ENCODE assay signal across 10 cellular contexts in genomic region chr19:39351537-39352037, GRCh38. TPM values are rescaled to one million over a fixed set of nuclear protein-coding genes. Genes with fewer than 3 reads are reported as not detected.
DNase-seq lines count a peak whose midpoint lies in the region; ATAC-seq, FAIRE-seq and TF ChIP-seq lines count a peak whose summit lies in the region.
"Had no signal": no experiment of that assay in that cellular context is flagged by ENCODE, and none has a peak within 500 bp of the region (broad histone marks: within the 10 kb centered on the region; RNA-seq: fewer than 3 reads in every experiment).

No MANE protein-coding gene starts in this region.

- intact Hi-C loops in K562 (cut with micrococcal nuclease) (no loop called here), thyroid gland (cut with DNase I) (no loop called here)

- peaks cover 6% of the 10 kb centered on the region for H3K9me1 ChIP-seq in K562 (ENCODE audit: control insufficient read depth, insufficient read depth, low read length)

- peaks cover 65% of the 10 kb centered on the region for H3K79me2 ChIP-seq in K562 (ENCODE audit: control insufficient read depth, insufficient read depth, low read length)

- 23% methylated on average over 4 of the region's 4 CpGs for WGBS in K562 (ENCODE audit: insufficient coverage, low coverage, missing lambda C conversion rate)
- 74 to 84% methylated on average over 4 of the region's 4 CpGs for WGBS in thyroid gland, 2 donors

- H3K4me1 ChIP-seq in K562 (replicated peaks in 1 of 2; ENCODE audit: control insufficient read depth in 2 of 2, insufficient read depth in 2 of 2, low read length in 2 of 2) (peaks cover 25 to 65% of the 10 kb centered on the region in 2 experiments), thyroid gland (no peaks in the 10 kb centered on the region)

- H3K4me3 ChIP-seq in K562: no peak overlapping the region
- no peak overlapping the region for H3K4me3 ChIP-seq in thyroid gland (replicated peaks in 1 of 3)

- H3K36me3 ChIP-seq in K562 (ENCODE audit: control insufficient read depth, insufficient read depth, low read length) (peaks cover 86% of the 10 kb centered on the region), thyroid gland (peaks cover 25% of the 10 kb centered on the region in 2 donors)

- in situ Hi-C loops in K562 (cut with MboI): no loop called here

- TF ChIP-seq CTCF in K562 (IDR thresholded peaks at IDR 0.05 in 2 of 3, conservative IDR thresholded peaks at IDR 0.05 in 1 of 3; ENCODE audit: insufficient read depth in 2 of 3, low read depth in 1 of 3, low read length in 3 of 3) (peak in 2 of 3 experiments; percentile 19 to 41; a peak in 2 of 6 replicates), thyroid gland (IDR thresholded peaks at IDR 0.05) (no peak)

- ATAC-seq in HG03108 (IDR thresholded peaks at IDR 0.05; ENCODE audit: unreplicated experiment) (peak; percentile 76), K562 (peak; percentile 72), GM21367 (IDR thresholded peaks at IDR 0.05; ENCODE audit: unreplicated experiment) (no peak)

- BruUV-seq in K562 (replicated peaks; lab: Mats Ljungman, UMichigan): no TSS peak

- CTCF ChIA-PET in K562 (lab: Yijun Ruan, JAX; ENCODE audit: low intra/inter-chr PET ratio): interaction anchor here (1.3 kb wide), 1 partner anchor 59 kb away, joined by 3 read pairs; no protein-coding TSS in a partner anchor

- H4K20me1 ChIP-seq in K562 (replicated peaks; ENCODE audit: control insufficient read depth, insufficient read depth, low read length): peaks cover 29% of the 10 kb centered on the region

- peak; percentile 42 for DNase-seq in DMS 273 (lab: John Stamatoyannopoulos, UW; ENCODE audit: unreplicated experiment)
- no peak for DNase-seq in DMS 273 treated with DMSO at 0.1 percent for 48 hours (lab: John Stamatoyannopoulos, UW)
- peak in 3 of 4 experiments; percentile 38 to 70 (median 57) for DNase-seq in K562 (ENCODE audit: extremely low read depth in 1 of 4, low spot score in 3 of 4)
- DNase-seq in stimulated activated CD4-positive, alpha-beta T cell treated with anti-CD3 and anti-CD28 coated beads, TNF-alpha, amount 100 ng/mL, for 24 hours (ENCODE audit: low read depth in 3 of 3): peak in 2 of 3 experiments; percentile 33 to 46
- no peak for DNase-seq in frontal cortex (ENCODE audit: low spot score in 2 of 2)
- no peak for DNase-seq in thyroid gland

- TF ChIP-seq EP300 in K562 (IDR thresholded peaks at IDR 0.05; ENCODE audit: low read length): no peak

- POLR2A ChIA-PET in K562 (lab: Yijun Ruan, JAX): interaction anchor here (0.8 kb wide), 1 partner anchor 9 kb away, joined by 3 read pairs; no protein-coding TSS in a partner anchor

- H3K27me3 ChIP-seq in K562 (ENCODE audit: control insufficient read depth in 2 of 2, insufficient read depth in 2 of 2, low read length in 2 of 2) (no peaks in the 10 kb centered on the region), thyroid gland (no peaks in the 10 kb centered on the region)

- H3K27ac ChIP-seq in K562 (ENCODE audit: extremely low read depth, low read depth, low read length) (peak overlapping the region; percentile 48), thyroid gland (no peak overlapping the region)
- H3K27ac ChIP-seq: 22Rv1 had no signal

- peak; percentile 46 for FAIRE-seq in K562 (lab: Jason Lieb, UNC)
- no peak for FAIRE-seq in frontal cortex (lab: Jason Lieb, UNC)
- FAIRE-seq: colon had no signal

- H2AFZ ChIP-seq in K562 (ENCODE audit: low read depth, low read length): no peak overlapping the region

- no peak overlapping the region; a peak in 1 of 4 replicates for H3K9ac ChIP-seq in K562 (ENCODE audit: insufficient read depth in 1 of 2, low read depth in 2 of 2, low read length in 2 of 2)

- TF ChIP-seq RAD21 in K562 (CRISPR knock-in tag; conservative IDR thresholded peaks at IDR 0.05 in 1 of 2, IDR thresholded peaks at IDR 0.05 in 1 of 2): peak in 1 of 2 experiments; percentile 54; a peak in 2 of 4 replicates

- peak overlapping the region; percentile 34; the same call in 1 of the 2 replicates for H3K4me2 ChIP-seq in K562 (ENCODE audit: insufficient read depth, low read length)

- H3K9me3 ChIP-seq in K562 (replicated peaks; ENCODE audit: control insufficient read depth, insufficient read depth, low read depth, low read length) (no peaks in the 10 kb centered on the region), thyroid gland (no peaks in the 10 kb centered on the region)

- no peak for TF ChIP-seq POLR2A in K562 (conservative IDR thresholded peaks at IDR 0.05)
- no peak for TF ChIP-seq POLR2A in thyroid gland (IDR thresholded peaks at IDR 0.05)

RNA-seq across cellular contexts. Expression of gene SAMD4B, which starts 9.4 kb away (rescaled TPM):
- total RNA-seq in K562 (2011; cell fraction: chromatin; rRNA removed; ENCODE audit: low replicate concordance): 114 and 163 TPM in 2 replicates
- 74.5 and 86.1 TPM in 2 replicates for total RNA-seq in K562 (2011; cell fraction: nucleolus; rRNA removed)
- total RNA-seq in K562 (2011; cell fraction: nucleoplasm; rRNA removed): 116 and 164 TPM in 2 replicates
- 41.1 and 55.2 TPM in 2 replicates for total RNA-seq in K562 (2014; rRNA removed)
- 17.2 and 19.9 TPM in 2 replicates for total RNA-seq in K562 (2014; rRNA removed; fragmentation: Illumina TruSeq; extraction: Trizol)
- 38.0 and 42.2 TPM in 2 replicates for total RNA-seq in K562 (2015; rRNA removed; fragmentation: Illumina TruSeq; extraction: Trizol)
- 86.3 and 90.5 TPM in 2 replicates for total RNA-seq in K562 (2021)
- polyA plus RNA-seq in K562 (2011; rRNA removed): 20.9 and 54.2 TPM in 2 replicates
- 38.5 and 56.2 TPM in 2 replicates for polyA plus RNA-seq in K562 (2011; cell fraction: cytosol; rRNA removed)
- polyA plus RNA-seq in K562 (2011; cell fraction: nucleus; rRNA removed): 81.0 and 127 TPM in 2 replicates
- 86.0 and 136 TPM in 2 replicates for polyA plus RNA-seq in K562 (2012)
- polyA plus RNA-seq in K562 (2014; fragmentation: Illumina TruSeq; extraction: Trizol): 81.8 and 105 TPM in 2 replicates
- polyA plus RNA-seq in K562 (2014; fragmentation: Nextera tagmentation; extraction: Ambion mirVana): 1 to 10 TPM; 3.4 to 5.9 TPM
- polyA plus RNA-seq in K562 (2014; rRNA removed): 76.4 and 77.0 TPM in 2 replicates
- polyA minus RNA-seq in K562 (2011; rRNA and poly(A)+ RNA removed): 22.5 and 27.0 TPM in 2 replicates
- 59.6 and 84.3 TPM in 2 replicates for polyA minus RNA-seq in K562 (2011; cell fraction: cytosol; rRNA and poly(A)+ RNA removed)
- 23.4 and 27.1 TPM in 2 replicates for polyA minus RNA-seq in K562 (2011; cell fraction: nucleus; rRNA and poly(A)+ RNA removed)
- total RNA-seq in frontal cortex: 13.0 TPM
- total RNA-seq in thyroid gland: 100 to 1,000 TPM in 3 of 4 donors, 10 to 100 TPM in 1; 79.5 to 212 (median 124) TPM

RNA-seq across cellular contexts. Expression of gene GMFG, which starts 15.7 kb away (rescaled TPM):
- 7.6 and 17.2 TPM in 2 replicates for total RNA-seq in K562 (2011; cell fraction: chromatin; rRNA removed; ENCODE audit: low replicate concordance)
- total RNA-seq in K562 (2011; cell fraction: nucleolus; rRNA removed): 11.3 and 11.6 TPM in 2 replicates
- 14.4 and 17.5 TPM in 2 replicates for total RNA-seq in K562 (2011; cell fraction: nucleoplasm; rRNA removed)
- total RNA-seq in K562 (2014; rRNA removed) (37.1 and 48.4 TPM in 2 replicates), K562 (2014; rRNA removed; fragmentation: Illumina TruSeq; extraction: Trizol) (48.5 and 59.1 TPM in 2 replicates), K562 (2015; rRNA removed; fragmentation: Illumina TruSeq; extraction: Trizol) (52.8 and 55.6 TPM in 2 replicates), K562 (2021) (51.8 and 58.6 TPM in 2 replicates), frontal cortex (2.9 TPM), thyroid gland (10 to 100 TPM in 3 of 4 donors, 1 to 10 TPM in 1; 6.3 to 54.7 (median 17.6) TPM)
- polyA plus RNA-seq in K562 (2011; rRNA removed) (91.3 and 101 TPM in 2 replicates), K562 (2014; fragmentation: Illumina TruSeq; extraction: Trizol) (49.0 and 60.2 TPM in 2 replicates), K562 (2014; fragmentation: Nextera tagmentation; extraction: Ambion mirVana) (100 to 1,000 TPM; 133 to 152 TPM), K562 (2014; rRNA removed) (61.3 and 70.7 TPM in 2 replicates)
- polyA plus RNA-seq in K562 (2011; cell fraction: cytosol; rRNA removed): 45.0 and 75.1 TPM in 2 replicates
- 35.8 and 51.3 TPM in 2 replicates for polyA plus RNA-seq in K562 (2011; cell fraction: nucleus; rRNA removed)
- polyA plus RNA-seq in K562 (2012): 108 and 198 TPM in 2 replicates
- 23.5 and 24.2 TPM in 2 replicates for polyA minus RNA-seq in K562 (2011; rRNA and poly(A)+ RNA removed)
- 8.4 and 10.6 TPM in 2 replicates for polyA minus RNA-seq in K562 (2011; cell fraction: cytosol; rRNA and poly(A)+ RNA removed)
- polyA minus RNA-seq in K562 (2011; cell fraction: nucleus; rRNA and poly(A)+ RNA removed): 2.2 and 9.1 TPM in 2 replicates

RNA-seq across cellular contexts. Expression of gene LRFN1, which starts 30.9 kb away (rescaled TPM):
- total RNA-seq in K562 (2011; cell fraction: chromatin; rRNA removed; ENCODE audit: low replicate concordance): 2.3 and 5.9 TPM in 2 replicates
- 10.0 and 11.3 TPM in 2 replicates for total RNA-seq in K562 (2011; cell fraction: nucleolus; rRNA removed)
- 5.9 and 6.6 TPM in 2 replicates for total RNA-seq in K562 (2011; cell fraction: nucleoplasm; rRNA removed)
- 3.8 and 5.0 TPM in 2 replicates for total RNA-seq in K562 (2014; rRNA removed)
- total RNA-seq in K562 (2014; rRNA removed; fragmentation: Illumina TruSeq; extraction: Trizol): 0.44 and 0.45 TPM in 2 replicates
- 1.1 and 1.3 TPM in 2 replicates for total RNA-seq in K562 (2015; rRNA removed; fragmentation: Illumina TruSeq; extraction: Trizol)
- total RNA-seq in K562 (2021): 10.6 and 10.7 TPM in 2 replicates
- 0.52 and 1.0 TPM in 2 replicates for polyA plus RNA-seq in K562 (2011; rRNA removed)
- 1.9 and 4.7 TPM in 2 replicates for polyA plus RNA-seq in K562 (2011; cell fraction: cytosol; rRNA removed)
- 2.7 and 3.9 TPM in 2 replicates for polyA plus RNA-seq in K562 (2011; cell fraction: nucleus; rRNA removed)
- polyA plus RNA-seq in K562 (2012): 4.1 and 4.7 TPM in 2 replicates
- polyA plus RNA-seq in K562 (2014; fragmentation: Illumina TruSeq; extraction: Trizol): 1.3 and 2.1 TPM in 2 replicates
- polyA plus RNA-seq in K562 (2014; fragmentation: Nextera tagmentation; extraction: Ambion mirVana): under 1 TPM; 0.13 TPM
- polyA plus RNA-seq in K562 (2014; rRNA removed): 3.9 and 4.6 TPM in 2 replicates
- 0.98 and 1.0 TPM in 2 replicates for polyA minus RNA-seq in K562 (2011; rRNA and poly(A)+ RNA removed)
- polyA minus RNA-seq in K562 (2011; cell fraction: cytosol; rRNA and poly(A)+ RNA removed): 2.8 and 5.5 TPM in 2 replicates
- polyA minus RNA-seq in K562 (2011; cell fraction: nucleus; rRNA and poly(A)+ RNA removed): 2.7 and 3.8 TPM in 2 replicates
- 5.3 TPM for total RNA-seq in frontal cortex
- total RNA-seq in thyroid gland: 1 to 10 TPM in 3 of 4 donors, under 1 TPM in 1; 0.78 to 2.2 (median 1.1) TPM

RNA-seq across cellular contexts. Expression of gene PAF1, which starts 39.3 kb away (rescaled TPM):
- 59.0 and 87.9 TPM in 2 replicates for total RNA-seq in K562 (2011; cell fraction: chromatin; rRNA removed; ENCODE audit: low replicate concordance)
- total RNA-seq in K562 (2011; cell fraction: nucleolus; rRNA removed): 51.6 and 65.2 TPM in 2 replicates
- total RNA-seq in K562 (2011; cell fraction: nucleoplasm; rRNA removed): 40.5 and 40.8 TPM in 2 replicates
- total RNA-seq in K562 (2014; rRNA removed) (41.2 and 50.5 TPM in 2 replicates), K562 (2014; rRNA removed; fragmentation: Illumina TruSeq; extraction: Trizol) (22.6 and 23.2 TPM in 2 replicates), K562 (2015; rRNA removed; fragmentation: Illumina TruSeq; extraction: Trizol) (37.0 and 39.8 TPM in 2 replicates), K562 (2021) (30.7 and 33.8 TPM in 2 replicates), frontal cortex (36.7 TPM), thyroid gland (10 to 100 TPM; 38.8 to 60.3 (median 50.8) TPM)
- polyA plus RNA-seq in K562 (2011; rRNA removed) (30.1 and 31.6 TPM in 2 replicates), K562 (2014; fragmentation: Illumina TruSeq; extraction: Trizol) (41.1 and 45.0 TPM in 2 replicates), K562 (2014; fragmentation: Nextera tagmentation; extraction: Ambion mirVana) (1 to 10 TPM; 1.5 to 1.7 TPM), K562 (2014; rRNA removed) (32.4 and 43.5 TPM in 2 replicates)
- polyA plus RNA-seq in K562 (2011; cell fraction: cytosol; rRNA removed): 31.4 and 56.3 TPM in 2 replicates
- 65.9 and 73.6 TPM in 2 replicates for polyA plus RNA-seq in K562 (2011; cell fraction: nucleus; rRNA removed)
- 37.5 and 43.8 TPM in 2 replicates for polyA plus RNA-seq in K562 (2012)
- 38.6 and 43.3 TPM in 2 replicates for polyA minus RNA-seq in K562 (2011; rRNA and poly(A)+ RNA removed)
- polyA minus RNA-seq in K562 (2011; cell fraction: cytosol; rRNA and poly(A)+ RNA removed): 21.1 and 21.3 TPM in 2 replicates
- polyA minus RNA-seq in K562 (2011; cell fraction: nucleus; rRNA and poly(A)+ RNA removed): 33.7 and 58.5 TPM in 2 replicates

RNA-seq across cellular contexts. Expression of gene MED29, which starts 39.6 kb away (rescaled TPM):
- total RNA-seq in K562 (2011; cell fraction: chromatin; rRNA removed; ENCODE audit: low replicate concordance): 7.8 and 14.7 TPM in 2 replicates
- total RNA-seq in K562 (2011; cell fraction: nucleolus; rRNA removed): 12.0 and 12.7 TPM in 2 replicates
- total RNA-seq in K562 (2011; cell fraction: nucleoplasm; rRNA removed): 13.0 and 17.4 TPM in 2 replicates
- total RNA-seq in K562 (2014; rRNA removed) (16.0 and 22.6 TPM in 2 replicates), K562 (2014; rRNA removed; fragmentation: Illumina TruSeq; extraction: Trizol) (7.0 and 7.2 TPM in 2 replicates), K562 (2015; rRNA removed; fragmentation: Illumina TruSeq; extraction: Trizol) (11.2 and 11.7 TPM in 2 replicates), K562 (2021) (17.3 and 18.0 TPM in 2 replicates), frontal cortex (9.8 TPM), thyroid gland (10 to 100 TPM; 44.3 to 77.5 (median 63.4) TPM)
- polyA plus RNA-seq in K562 (2011; rRNA removed) (11.7 and 12.4 TPM in 2 replicates), K562 (2014; fragmentation: Illumina TruSeq; extraction: Trizol) (18.0 and 19.2 TPM in 2 replicates), K562 (2014; fragmentation: Nextera tagmentation; extraction: Ambion mirVana) (1 to 10 TPM; 1.8 to 2.8 TPM), K562 (2014; rRNA removed) (15.1 and 22.5 TPM in 2 replicates)
- 18.4 and 30.0 TPM in 2 replicates for polyA plus RNA-seq in K562 (2011; cell fraction: cytosol; rRNA removed)
- 5.3 and 8.7 TPM in 2 replicates for polyA plus RNA-seq in K562 (2011; cell fraction: nucleus; rRNA removed)
- polyA plus RNA-seq in K562 (2012): 14.0 and 19.0 TPM in 2 replicates
- 6.4 and 10.6 TPM in 2 replicates for polyA minus RNA-seq in K562 (2011; rRNA and poly(A)+ RNA removed)
- polyA minus RNA-seq in K562 (2011; cell fraction: cytosol; rRNA and poly(A)+ RNA removed): 5.9 and 9.0 TPM in 2 replicates
- 15.9 and 16.3 TPM in 2 replicates for polyA minus RNA-seq in K562 (2011; cell fraction: nucleus; rRNA and poly(A)+ RNA removed)

Comparison
In these comparisons a context has a peak if more than half of its experiments do, and no peak if none do; other contexts are left out.
1. DNase-seq: peak in DMS 273 (single experiment), K562 (3 of 4) and stimulated activated CD4-positive, alpha-beta T cell treated with anti-CD3 and anti-CD28 coated beads, TNF-alpha, amount 100 ng/mL, for 24 hours (2 of 3); none in DMS 273 treated with DMSO at 0.1 percent for 48 hours (single experiment), frontal cortex (0 of 2) and thyroid gland (0 of 2).
2. CTCF ChIP-seq: peak in K562 (2 of 3); none in thyroid gland (0 of 6).